7 cellular contexts compared by ENCODE assay signal in genomic region chr11:67429722-67430121, GRCh38. TPM values are rescaled to one million over a fixed set of nuclear protein-coding genes. Genes with fewer than 3 reads are reported as not detected.
DNase-seq lines count a peak whose midpoint lies in the region; ATAC-seq lines count a peak whose summit lies in the region.
"Had no signal": no experiment of that assay in that cellular context is flagged by ENCODE, and none has a peak within 500 bp of the region (broad histone marks: within the 10 kb centered on the region; RNA-seq: fewer than 3 reads in every experiment).

No MANE protein-coding gene starts in this region.

- in situ Hi-C loops in GM23248 (cut with MboI), result no loop called here

- H3K27me3 Mint-ChIP-seq in activated CD4-positive, alpha-beta memory T cell treated with anti-CD3 and anti-CD28 coated beads for 36 hours, result no peaks in the 10 kb centered on the region
- H3K27me3 Mint-ChIP-seq in naive B cell, result no peaks in the 10 kb centered on the region

- H3K27ac Mint-ChIP-seq in activated CD4-positive, alpha-beta memory T cell treated with anti-CD3 and anti-CD28 coated beads for 36 hours, result no peak overlapping the region
- peak overlapping the region in 1 of 6 donors; percentile 56 for H3K27ac Mint-ChIP-seq in naive B cell

- H3K4me3 ChIP-seq in GM23248, result no peak overlapping the region

- peak overlapping the region; percentile 96 for H3K4me2 ChIP-seq in GM23248 (ENCODE audit: unreplicated experiment)

- H3K4me1 ChIP-seq in GM23248 (ENCODE audit: insufficient read depth), result peaks cover 7% of the 10 kb centered on the region

- no peak overlapping the region for H2AFZ ChIP-seq in GM23248

- H3K36me3 Mint-ChIP-seq in activated CD4-positive, alpha-beta memory T cell treated with anti-CD3 and anti-CD28 coated beads for 36 hours, result peaks cover 19% of the 10 kb centered on the region
- peaks cover 0 to 7% of the 10 kb centered on the region in 2 donors for H3K36me3 Mint-ChIP-seq in naive B cell

- H3K79me2 ChIP-seq in GM23248 (ENCODE audit: insufficient read depth), result peaks cover 30% of the 10 kb centered on the region

- H3F3A ChIP-seq in GM23248 (ENCODE audit: insufficient read depth), result no peaks in the 10 kb centered on the region

- CTCF ChIA-PET in activated CD4-positive, alpha-beta memory T cell treated with anti-CD3 and anti-CD28 coated beads for 36 hours (lab: Charles Lee), result interaction anchor here (1.1 kb wide), 1 partner anchor 78 kb away, joined by 3 read pairs; no protein-coding TSS in a partner anchor

- intact Hi-C loops in activated CD4-positive, alpha-beta memory T cell treated with anti-CD3 and anti-CD28 coated beads for 36 hours (cut with micrococcal nuclease), result loop anchor here (2.0 to 5.0 kb wide), 3 partner anchors 27 to 38 kb away; partner anchors contain the start of genes RAD9A and TMEM134

- no peaks in the 10 kb centered on the region for H3K9me3 Mint-ChIP-seq in activated CD4-positive, alpha-beta memory T cell treated with anti-CD3 and anti-CD28 coated beads for 36 hours
- no peaks in the 10 kb centered on the region for H3K9me3 Mint-ChIP-seq in naive B cell

- no peaks in the 10 kb centered on the region for H3K9me2 ChIP-seq in GM23248 (ENCODE audit: insufficient read depth)

- DNase-seq in GM23248 (no peak), naive B cell (no peak), OCI-M1 (lab: John Stamatoyannopoulos, UW) (no peak), cerebellar cortex (ENCODE audit: low spot score) (no peak)
- DNase-seq in activated CD4-positive, alpha-beta memory T cell treated with anti-CD3 and anti-CD28 coated beads for 36 hours, result no peak

- WGBS in GM23248 (ENCODE audit: low coverage in 1 of 2, low lambda C conversion rate in 2 of 2, missing lambda C conversion rate in 2 of 2), 2 experiments, result 77 to 80% methylated on average over 11 of the region's 11 CpGs

- no peaks in the 10 kb centered on the region for H3K27me3 ChIP-seq in GM23248 (replicated peaks; ENCODE audit: insufficient read depth)

- H3K9ac ChIP-seq in GM23248, result peak overlapping the region; percentile 91

- no peak for ATAC-seq in naive B cell (ENCODE audit: low read depth in 2 of 2)
- ATAC-seq in GM19035 (IDR thresholded peaks at IDR 0.05; ENCODE audit: unreplicated experiment), result no peak

- peak overlapping the region; percentile 91 for H3K4me3 Mint-ChIP-seq in activated CD4-positive, alpha-beta memory T cell treated with anti-CD3 and anti-CD28 coated beads for 36 hours
- peak overlapping the region; percentile 30 to 99 (median 96) for H3K4me3 Mint-ChIP-seq in naive B cell

- no peak overlapping the region for H3K27ac ChIP-seq in GM23248

- H3K4me1 Mint-ChIP-seq in activated CD4-positive, alpha-beta memory T cell treated with anti-CD3 and anti-CD28 coated beads for 36 hours (ENCODE audit: low read depth), result peaks cover 44% of the 10 kb centered on the region
- peaks cover 15 to 56% (median 44%) of the 10 kb centered on the region in 3 donors for H3K4me1 Mint-ChIP-seq in naive B cell

- H4K20me1 ChIP-seq in GM23248 (ENCODE audit: insufficient read depth), result no peaks in the 10 kb centered on the region

- no peaks in the 10 kb centered on the region for H3K9me3 ChIP-seq in GM23248 (ENCODE audit: low read depth)

- no peaks in the 10 kb centered on the region for H3K36me3 ChIP-seq in GM23248 (ENCODE audit: low read depth)

- POLR2A ChIA-PET in activated CD4-positive, alpha-beta memory T cell treated with anti-CD3 and anti-CD28 coated beads for 36 hours (lab: Charles Lee), result interaction anchor here (0.9 to 3.2 kb wide), 5 partner anchors 8 to 39 kb away, joined by 3 to 24 read pairs (median 9); partner anchors contain the start of genes PPP1CA, PTPRCAP and TBC1D10C

RNA-seq across cellular contexts. Expression of gene RPS6KB2, which starts 1.4 kb away (rescaled TPM):
- total RNA-seq in GM23248 (2014; rRNA removed; shearing (Covaris generic)), result 68.0 and 71.2 TPM in 2 replicates
- polyA plus RNA-seq in GM23248 (2016; fragmentation: Nextera tagmentation; extraction: Ambion mirVana), result 52.3 and 53.0 TPM in 2 replicates
- 10 to 100 TPM; 57.4 to 57.5 TPM for total RNA-seq in activated CD4-positive, alpha-beta memory T cell treated with anti-CD3 and anti-CD28 coated beads for 36 hours
- polyA plus RNA-seq in naive B cell (ENCODE audit: low read depth in 6 of 6), result 10 to 100 TPM; 37.9 to 54.7 (median 50.0) TPM

RNA-seq across cellular contexts. Expression of gene PTPRCAP, which starts 7.8 kb away (rescaled TPM):
- not detected in 2 replicates for total RNA-seq in GM23248 (2014; rRNA removed; shearing (Covaris generic))
- polyA plus RNA-seq in GM23248 (2016; fragmentation: Nextera tagmentation; extraction: Ambion mirVana) (0.43 and 0.68 TPM in 2 replicates), naive B cell (ENCODE audit: low read depth in 6 of 6) (1,000 to 10,000 TPM in 3 of 6 donors, 100 to 1,000 TPM in 3; 953 to 1,146 (median 1,009) TPM)
- 10 to 100 TPM; 93.5 to 97.4 TPM for total RNA-seq in activated CD4-positive, alpha-beta memory T cell treated with anti-CD3 and anti-CD28 coated beads for 36 hours

RNA-seq across cellular contexts. Expression of gene CORO1B, which starts 13.6 kb away (rescaled TPM):
- total RNA-seq in GM23248 (2014; rRNA removed; shearing (Covaris generic)), result 107 and 113 TPM in 2 replicates
- polyA plus RNA-seq in GM23248 (2016; fragmentation: Nextera tagmentation; extraction: Ambion mirVana), result 78.1 and 80.2 TPM in 2 replicates
- 100 to 1,000 TPM; 345 to 358 TPM for total RNA-seq in activated CD4-positive, alpha-beta memory T cell treated with anti-CD3 and anti-CD28 coated beads for 36 hours
- polyA plus RNA-seq in naive B cell (ENCODE audit: low read depth in 6 of 6), result 1 to 10 TPM; 6.5 to 9.9 (median 8.7) TPM

RNA-seq across cellular contexts. Expression of gene CARNS1, which starts 14.2 kb away (rescaled TPM):
- total RNA-seq in GM23248 (2014; rRNA removed; shearing (Covaris generic)), result 0.38 and 0.43 TPM in 2 replicates
- polyA plus RNA-seq in GM23248 (2016; fragmentation: Nextera tagmentation; extraction: Ambion mirVana) (0.13 and 0.38 TPM in 2 replicates), naive B cell (ENCODE audit: low read depth in 6 of 6) (1 to 10 TPM in 5 of 6 donors, under 1 TPM in 1; 0.80 to 2.9 (median 1.7) TPM)
- total RNA-seq in activated CD4-positive, alpha-beta memory T cell treated with anti-CD3 and anti-CD28 coated beads for 36 hours, result 1 to 10 TPM; 2.3 to 3.3 TPM

RNA-seq across cellular contexts. Expression of gene GPR152, which starts 22.8 kb away (rescaled TPM):
- total RNA-seq in GM23248 (2014; rRNA removed; shearing (Covaris generic)), result not detected in 2 replicates
- polyA plus RNA-seq in GM23248 (2016; fragmentation: Nextera tagmentation; extraction: Ambion mirVana) (not detected in 2 replicates), naive B cell (ENCODE audit: low read depth in 6 of 6) (1 to 10 TPM in 5 of 6 donors, not detected in 1; 1.1 to 2.5 (median 1.7) TPM)
- total RNA-seq in activated CD4-positive, alpha-beta memory T cell treated with anti-CD3 and anti-CD28 coated beads for 36 hours, result not detected
- total RNA-seq: subcutaneous adipose tissue had no signal

Comparison
In these comparisons a context has a peak if more than half of its experiments do, and no peak if none do; other contexts are left out.
1. RNA of gene PTPRCAP, which starts 7.8 kb away (total RNA-seq): 93.5 to 97.4 TPM in activated CD4-positive, alpha-beta memory T cell treated with anti-CD3 and anti-CD28 coated beads for 36 hours; not detected in GM23248; every median in the first group is over 10 times any median in the second.